3 cellular contexts compared by ENCODE assay signal in genomic region chr2:154587739-154588138, GRCh38.
A peak's percentile ranks its signal among the peaks of the same experiment; 100 is the strongest.
TF ChIP-seq lines count a peak whose summit lies in the region.

No MANE protein-coding gene starts in this region.

TF ChIP-seq in GM23338, 12 proteins besides CTCF, POLR2A, EP300 and RAD21 (continues in another document):
- TF ChIP-seq POLR2AphosphoS5 (IDR thresholded peaks at IDR 0.05; ENCODE audit: low read depth) (no peak), NANOG (IDR thresholded peaks at IDR 0.05; ENCODE audit: borderline replicate concordance) (no peak), ZNF462 (CRISPR knock-in tag; IDR thresholded peaks at IDR 0.05) (no peak), ZNF331 (CRISPR knock-in tag; IDR thresholded peaks at IDR 0.05; ENCODE audit: low read depth) (no peak), EZH2phosphoT487 (IDR thresholded peaks at IDR 0.05; ENCODE audit: unreplicated experiment) (no peak), CREB1 (CRISPR knock-in tag; IDR thresholded peaks at IDR 0.05; ENCODE audit: low read depth) (no peak), EZH2 (IDR thresholded peaks at IDR 0.05; ENCODE audit: low read depth, unreplicated experiment) (no peak), STAT1 (IDR thresholded peaks at IDR 0.05; ENCODE audit: unreplicated experiment) (no peak)

TF ChIP-seq in H1, 55 proteins besides CTCF, POLR2A, EP300 and RAD21 (continues in another document):
- TF ChIP-seq USF2 (IDR thresholded peaks at IDR 0.05; ENCODE audit: low read length) (no peak), KDM5A (IDR thresholded peaks at IDR 0.05; ENCODE audit: low read length) (no peak), KDM1A (IDR thresholded peaks at IDR 0.05; ENCODE audit: borderline replicate concordance, low read length) (no peak), ATF2 (IDR thresholded peaks at IDR 0.05; ENCODE audit: low read length) (no peak), CHD7 (IDR thresholded peaks at IDR 0.05; ENCODE audit: insufficient replicate concordance, low read length) (no peak), SIRT6 (IDR thresholded peaks at IDR 0.05; ENCODE audit: low read length) (no peak), HDAC6 (IDR thresholded peaks at IDR 0.05; ENCODE audit: low read depth, low read length) (no peak), BRCA1 (IDR thresholded peaks at IDR 0.05; ENCODE audit: low read depth, low read length) (no peak), GTF2F1 (IDR thresholded peaks at IDR 0.05; ENCODE audit: borderline replicate concordance, low read depth, low read length) (no peak)

TF ChIP-seq in HepG2, 621 proteins besides CTCF, POLR2A, EP300 and RAD21:
- TF ChIP-seq ETV6 (CRISPR knock-in tag; conservative IDR thresholded peaks at IDR 0.05) (no peak), GPN1 (CRISPR knock-in tag; IDR thresholded peaks at IDR 0.05; ENCODE audit: borderline replicate concordance) (no peak), HNF4A (CRISPR knock-in tag; IDR thresholded peaks at IDR 0.05) (peak; percentile 60), NFKB2 (CRISPR knock-in tag; IDR thresholded peaks at IDR 0.05; ENCODE audit: borderline replicate concordance) (no peak), ZNF207 (IDR thresholded peaks at IDR 0.05; ENCODE audit: borderline replicate concordance) (no peak), ZNF138 (CRISPR knock-in tag; IDR thresholded peaks at IDR 0.05; ENCODE audit: low read depth) (no peak), HIVEP1 (CRISPR knock-in tag; IDR thresholded peaks at IDR 0.05) (no peak), ZNF749 (CRISPR knock-in tag; IDR thresholded peaks at IDR 0.05; ENCODE audit: borderline replicate concordance) (no peak), MBD4 (IDR thresholded peaks at IDR 0.05; ENCODE audit: borderline replicate concordance, low read length) (no peak), ZFY (CRISPR knock-in tag; IDR thresholded peaks at IDR 0.05) (no peak), SNRNP70 (IDR thresholded peaks at IDR 0.05; ENCODE audit: low read depth, low read length) (no peak), HBP1 (CRISPR knock-in tag; IDR thresholded peaks at IDR 0.05; ENCODE audit: low read depth) (no peak), ZNF557 (CRISPR knock-in tag; IDR thresholded peaks at IDR 0.05) (no peak), MAFK (conservative IDR thresholded peaks at IDR 0.05 in 1 of 2, IDR thresholded peaks at IDR 0.05 in 1 of 2; ENCODE audit: low read length in 2 of 2) (peak; percentile 77 to 83), MAFF (IDR thresholded peaks at IDR 0.05; ENCODE audit: low read depth, low read length) (peak; percentile 79), HNF4G (IDR thresholded peaks at IDR 0.05; ENCODE audit: borderline replicate concordance, low read depth, low read length) (peak; percentile 53), HNF4G (CRISPR knock-in tag; IDR thresholded peaks at IDR 0.05; ENCODE audit: borderline replicate concordance, low read depth) (no peak), XRCC5 (optimal IDR thresholded peaks at IDR 0.05; ENCODE audit: low read length) (no peak), ZNF546 (CRISPR knock-in tag; conservative IDR thresholded peaks at IDR 0.05) (no peak), ZNF530 (CRISPR knock-in tag; IDR thresholded peaks at IDR 0.05; ENCODE audit: low read depth) (no peak)
